1 cellular context compared by ENCODE assay signal in the genomic region with DNA sequence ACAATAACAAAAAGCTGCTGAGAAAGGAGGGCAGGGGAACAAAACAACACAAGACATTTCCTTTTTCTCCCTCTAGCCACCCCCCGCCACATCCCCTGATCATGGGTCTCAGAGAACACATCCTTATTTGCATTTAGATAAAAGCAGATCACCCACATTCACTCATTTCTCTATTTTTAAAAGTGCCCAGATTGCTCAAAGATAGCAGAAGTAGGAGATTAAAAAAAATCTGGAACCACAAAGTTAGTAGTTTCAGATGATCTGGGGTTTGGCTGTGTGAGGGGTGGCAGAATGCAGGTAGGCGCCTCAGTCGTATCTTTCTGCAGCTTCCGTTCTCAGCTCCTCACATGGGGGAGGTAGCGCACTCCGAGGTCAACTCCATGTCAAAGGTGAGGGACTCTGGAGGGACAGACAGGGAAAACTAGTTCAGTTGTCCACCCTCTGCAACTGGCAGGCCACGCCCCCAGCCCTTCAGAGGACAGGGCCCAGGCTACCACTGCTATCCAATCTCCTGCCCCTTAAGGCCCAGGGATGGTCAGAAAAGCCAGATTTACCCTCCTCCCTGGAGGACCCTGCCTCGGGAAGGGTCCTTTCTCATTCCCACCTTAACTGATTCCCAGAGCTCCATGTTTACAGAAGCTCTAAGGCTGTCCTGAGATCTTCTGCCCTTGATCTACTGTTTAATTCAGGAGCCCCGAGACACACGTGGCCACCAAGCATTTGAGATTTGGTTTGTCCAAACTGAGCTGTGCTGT.
TF ChIP-seq lines count a peak whose summit lies in the region.

No MANE protein-coding gene starts in this region.

TF ChIP-seq in K562, 482 proteins besides CTCF, POLR2A, EP300 and RAD21 (continued from another document and continues in another):
- TF ChIP-seq, protein P1, sequence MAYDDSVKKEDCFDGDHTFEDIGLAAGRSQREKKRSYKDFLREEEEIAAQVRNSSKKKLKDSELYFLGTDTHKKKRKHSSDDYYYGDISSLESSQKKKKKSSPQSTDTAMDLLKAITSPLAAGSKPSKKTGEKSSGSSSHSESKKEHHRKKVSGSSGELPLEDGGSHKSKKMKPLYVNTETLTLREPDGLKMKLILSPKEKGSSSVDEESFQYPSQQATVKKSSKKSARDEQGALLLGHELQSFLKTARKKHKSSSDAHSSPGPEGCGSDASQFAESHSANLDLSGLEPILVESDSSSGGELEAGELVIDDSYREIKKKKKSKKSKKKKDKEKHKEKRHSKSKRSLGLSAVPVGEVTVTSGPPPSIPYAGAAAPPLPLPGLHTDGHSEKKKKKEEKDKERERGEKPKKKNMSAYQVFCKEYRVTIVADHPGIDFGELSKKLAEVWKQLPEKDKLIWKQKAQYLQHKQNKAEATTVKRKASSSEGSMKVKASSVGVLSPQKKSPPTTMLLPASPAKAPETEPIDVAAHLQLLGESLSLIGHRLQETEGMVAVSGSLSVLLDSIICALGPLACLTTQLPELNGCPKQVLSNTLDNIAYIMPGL (CRISPR knock-in tag; IDR thresholded peaks at IDR 0.05): no peak
- peak; percentile 54 for TF ChIP-seq DPF2 (IDR thresholded peaks at IDR 0.05)
- TF ChIP-seq, protein P2, sequence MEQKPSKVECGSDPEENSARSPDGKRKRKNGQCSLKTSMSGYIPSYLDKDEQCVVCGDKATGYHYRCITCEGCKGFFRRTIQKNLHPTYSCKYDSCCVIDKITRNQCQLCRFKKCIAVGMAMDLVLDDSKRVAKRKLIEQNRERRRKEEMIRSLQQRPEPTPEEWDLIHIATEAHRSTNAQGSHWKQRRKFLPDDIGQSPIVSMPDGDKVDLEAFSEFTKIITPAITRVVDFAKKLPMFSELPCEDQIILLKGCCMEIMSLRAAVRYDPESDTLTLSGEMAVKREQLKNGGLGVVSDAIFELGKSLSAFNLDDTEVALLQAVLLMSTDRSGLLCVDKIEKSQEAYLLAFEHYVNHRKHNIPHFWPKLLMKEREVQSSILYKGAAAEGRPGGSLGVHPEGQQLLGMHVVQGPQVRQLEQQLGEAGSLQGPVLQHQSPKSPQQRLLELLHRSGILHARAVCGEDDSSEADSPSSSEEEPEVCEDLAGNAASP (IDR thresholded peaks at IDR 0.05): no peak
- TF ChIP-seq SIN3B (IDR thresholded peaks at IDR 0.05; ENCODE audit: low read depth): no peak
- TF ChIP-seq TCF7L2 (IDR thresholded peaks at IDR 0.05; ENCODE audit: low read depth, low read length): no peak
- TF ChIP-seq ZNF384 (IDR thresholded peaks at IDR 0.05; ENCODE audit: low read depth, low read length): 0 out of 2 replicates have a peak, but pooled peaks have one; percentile 21
- no peak for TF ChIP-seq STAT5B (CRISPR knock-in tag; IDR thresholded peaks at IDR 0.05)
- no peak for TF ChIP-seq TAF7 (tag; IDR thresholded peaks at IDR 0.05)
- no peak for TF ChIP-seq CCAR2 (IDR thresholded peaks at IDR 0.05; ENCODE audit: low read depth, low read length)
- TF ChIP-seq, protein P3, sequence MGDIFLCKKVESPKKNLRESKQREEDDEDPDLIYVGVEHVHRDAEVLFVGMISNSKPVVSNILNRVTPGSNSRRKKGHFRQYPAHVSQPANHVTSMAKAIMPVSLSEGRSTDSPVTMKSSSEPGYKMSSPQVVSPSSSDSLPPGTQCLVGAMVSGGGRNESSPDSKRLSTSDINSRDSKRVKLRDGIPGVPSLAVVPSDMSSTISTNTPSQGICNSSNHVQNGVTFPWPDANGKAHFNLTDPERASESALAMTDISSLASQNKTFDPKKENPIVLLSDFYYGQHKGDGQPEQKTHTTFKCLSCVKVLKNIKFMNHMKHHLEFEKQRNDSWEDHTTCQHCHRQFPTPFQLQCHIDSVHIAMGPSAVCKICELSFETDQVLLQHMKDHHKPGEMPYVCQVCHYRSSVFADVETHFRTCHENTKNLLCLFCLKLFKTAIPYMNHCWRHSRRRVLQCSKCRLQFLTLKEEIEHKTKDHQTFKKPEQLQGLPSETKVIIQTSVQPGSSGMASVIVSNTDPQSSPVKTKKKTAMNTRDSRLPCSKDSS (IDR thresholded peaks at IDR 0.05; ENCODE audit: low read depth, partially characterized antibody): no peak
- TF ChIP-seq ZNF175 (CRISPR knock-in tag; IDR thresholded peaks at IDR 0.05; ENCODE audit: low read depth): peak; percentile 19; the same call in 1 of the 2 replicates
- TF ChIP-seq SMC3 (conservative IDR thresholded peaks at IDR 0.05; ENCODE audit: insufficient read depth, low read depth, low read length): no peak
- TF ChIP-seq HSF4 (CRISPR knock-in tag; IDR thresholded peaks at IDR 0.05; ENCODE audit: borderline replicate concordance): no peak; the same call in 1 of the 2 replicates
- no peak for TF ChIP-seq RB1 (IDR thresholded peaks at IDR 0.05; ENCODE audit: low read depth)
- TF ChIP-seq, protein P4, sequence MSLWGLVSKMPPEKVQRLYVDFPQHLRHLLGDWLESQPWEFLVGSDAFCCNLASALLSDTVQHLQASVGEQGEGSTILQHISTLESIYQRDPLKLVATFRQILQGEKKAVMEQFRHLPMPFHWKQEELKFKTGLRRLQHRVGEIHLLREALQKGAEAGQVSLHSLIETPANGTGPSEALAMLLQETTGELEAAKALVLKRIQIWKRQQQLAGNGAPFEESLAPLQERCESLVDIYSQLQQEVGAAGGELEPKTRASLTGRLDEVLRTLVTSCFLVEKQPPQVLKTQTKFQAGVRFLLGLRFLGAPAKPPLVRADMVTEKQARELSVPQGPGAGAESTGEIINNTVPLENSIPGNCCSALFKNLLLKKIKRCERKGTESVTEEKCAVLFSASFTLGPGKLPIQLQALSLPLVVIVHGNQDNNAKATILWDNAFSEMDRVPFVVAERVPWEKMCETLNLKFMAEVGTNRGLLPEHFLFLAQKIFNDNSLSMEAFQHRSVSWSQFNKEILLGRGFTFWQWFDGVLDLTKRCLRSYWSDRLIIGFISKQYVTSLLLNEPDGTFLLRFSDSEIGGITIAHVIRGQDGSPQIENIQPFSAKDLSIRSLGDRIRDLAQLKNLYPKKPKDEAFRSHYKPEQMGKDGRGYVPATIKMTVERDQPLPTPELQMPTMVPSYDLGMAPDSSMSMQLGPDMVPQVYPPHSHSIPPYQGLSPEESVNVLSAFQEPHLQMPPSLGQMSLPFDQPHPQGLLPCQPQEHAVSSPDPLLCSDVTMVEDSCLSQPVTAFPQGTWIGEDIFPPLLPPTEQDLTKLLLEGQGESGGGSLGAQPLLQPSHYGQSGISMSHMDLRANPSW (CRISPR knock-in tag; IDR thresholded peaks at IDR 0.05): no peak
- no peak for TF ChIP-seq XRCC4 (IDR thresholded peaks at IDR 0.05; ENCODE audit: extremely low read depth, insufficient read depth, insufficient read length)
- no peak for TF ChIP-seq SOX6 (IDR thresholded peaks at IDR 0.05)
- peak; percentile 58 for TF ChIP-seq SMAD1 (IDR thresholded peaks at IDR 0.05; ENCODE audit: low read depth, low read length, partially characterized antibody)
- 0 out of 4 replicates have a peak, but pooled peaks of 1 of the 2 experiments have one; percentile 8 for TF ChIP-seq TRIM24 (IDR thresholded peaks at IDR 0.05)
- no peak for TF ChIP-seq RFX1 (IDR thresholded peaks at IDR 0.05)
- TF ChIP-seq, protein P5, sequence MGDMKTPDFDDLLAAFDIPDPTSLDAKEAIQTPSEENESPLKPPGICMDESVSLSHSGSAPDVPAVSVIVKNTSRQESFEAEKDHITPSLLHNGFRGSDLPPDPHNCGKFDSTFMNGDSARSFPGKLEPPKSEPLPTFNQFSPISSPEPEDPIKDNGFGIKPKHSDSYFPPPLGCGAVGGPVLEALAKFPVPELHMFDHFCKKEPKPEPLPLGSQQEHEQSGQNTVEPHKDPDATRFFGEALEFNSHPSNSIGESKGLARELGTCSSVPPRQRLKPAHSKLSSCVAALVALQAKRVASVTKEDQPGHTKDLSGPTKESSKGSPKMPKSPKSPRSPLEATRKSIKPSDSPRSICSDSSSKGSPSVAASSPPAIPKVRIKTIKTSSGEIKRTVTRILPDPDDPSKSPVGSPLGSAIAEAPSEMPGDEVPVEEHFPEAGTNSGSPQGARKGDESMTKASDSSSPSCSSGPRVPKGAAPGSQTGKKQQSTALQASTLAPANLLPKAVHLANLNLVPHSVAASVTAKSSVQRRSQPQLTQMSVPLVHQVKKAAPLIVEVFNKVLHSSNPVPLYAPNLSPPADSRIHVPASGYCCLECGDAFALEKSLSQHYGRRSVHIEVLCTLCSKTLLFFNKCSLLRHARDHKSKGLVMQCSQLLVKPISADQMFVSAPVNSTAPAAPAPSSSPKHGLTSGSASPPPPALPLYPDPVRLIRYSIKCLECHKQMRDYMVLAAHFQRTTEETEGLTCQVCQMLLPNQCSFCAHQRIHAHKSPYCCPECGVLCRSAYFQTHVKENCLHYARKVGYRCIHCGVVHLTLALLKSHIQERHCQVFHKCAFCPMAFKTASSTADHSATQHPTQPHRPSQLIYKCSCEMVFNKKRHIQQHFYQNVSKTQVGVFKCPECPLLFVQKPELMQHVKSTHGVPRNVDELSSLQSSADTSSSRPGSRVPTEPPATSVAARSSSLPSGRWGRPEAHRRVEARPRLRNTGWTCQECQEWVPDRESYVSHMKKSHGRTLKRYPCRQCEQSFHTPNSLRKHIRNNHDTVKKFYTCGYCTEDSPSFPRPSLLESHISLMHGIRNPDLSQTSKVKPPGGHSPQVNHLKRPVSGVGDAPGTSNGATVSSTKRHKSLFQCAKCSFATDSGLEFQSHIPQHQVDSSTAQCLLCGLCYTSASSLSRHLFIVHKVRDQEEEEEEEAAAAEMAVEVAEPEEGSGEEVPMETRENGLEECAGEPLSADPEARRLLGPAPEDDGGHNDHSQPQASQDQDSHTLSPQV (IDR thresholded peaks at IDR 0.05): peak; percentile 98
- no peak for TF ChIP-seq ZNF124 (CRISPR knock-in tag; IDR thresholded peaks at IDR 0.05)
- no peak for TF ChIP-seq ZNF431 (CRISPR knock-in tag; IDR thresholded peaks at IDR 0.05)
- TF ChIP-seq, protein P6, sequence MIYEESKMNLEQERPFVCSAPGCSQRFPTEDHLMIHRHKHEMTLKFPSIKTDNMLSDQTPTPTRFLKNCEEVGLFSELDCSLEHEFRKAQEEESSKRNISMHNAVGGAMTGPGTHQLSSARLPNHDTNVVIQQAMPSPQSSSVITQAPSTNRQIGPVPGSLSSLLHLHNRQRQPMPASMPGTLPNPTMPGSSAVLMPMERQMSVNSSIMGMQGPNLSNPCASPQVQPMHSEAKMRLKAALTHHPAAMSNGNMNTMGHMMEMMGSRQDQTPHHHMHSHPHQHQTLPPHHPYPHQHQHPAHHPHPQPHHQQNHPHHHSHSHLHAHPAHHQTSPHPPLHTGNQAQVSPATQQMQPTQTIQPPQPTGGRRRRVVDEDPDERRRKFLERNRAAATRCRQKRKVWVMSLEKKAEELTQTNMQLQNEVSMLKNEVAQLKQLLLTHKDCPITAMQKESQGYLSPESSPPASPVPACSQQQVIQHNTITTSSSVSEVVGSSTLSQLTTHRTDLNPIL (CRISPR knock-in tag; IDR thresholded peaks at IDR 0.05): no peak
- TF ChIP-seq SNIP1 (IDR thresholded peaks at IDR 0.05; ENCODE audit: low read depth): no peak
- TF ChIP-seq TOE1 (IDR thresholded peaks at IDR 0.05; ENCODE audit: borderline replicate concordance): no peak
- no peak for TF ChIP-seq TOE1 (CRISPR knock-in tag; IDR thresholded peaks at IDR 0.05; ENCODE audit: borderline replicate concordance, low read depth)
- no peak for TF ChIP-seq ZBTB1 (CRISPR knock-in tag; IDR thresholded peaks at IDR 0.05; ENCODE audit: borderline replicate concordance, low read depth)
- TF ChIP-seq ZNF561 (CRISPR knock-in tag; conservative IDR thresholded peaks at IDR 0.05): 0 out of 2 replicates have a peak, but pooled peaks have one; percentile 14
- no peak for TF ChIP-seq SAP30 (IDR thresholded peaks at IDR 0.05; ENCODE audit: borderline replicate concordance, insufficient read depth, low read depth, low read length, poor library complexity, severe bottlenecking)
- no peak for TF ChIP-seq KDM2B (CRISPR knock-in tag; IDR thresholded peaks at IDR 0.05)
- TF ChIP-seq ZNF77 (CRISPR knock-in tag; IDR thresholded peaks at IDR 0.05): no peak
- TF ChIP-seq ATF7 (IDR thresholded peaks at IDR 0.05): 0 out of 2 replicates have a peak, but pooled peaks have one; percentile 10
- no peak for TF ChIP-seq MCM2 (IDR thresholded peaks at IDR 0.05; ENCODE audit: low read depth)
- peak; percentile 21; the same call in 1 of the 2 replicates for TF ChIP-seq NCOA1 (IDR thresholded peaks at IDR 0.05; ENCODE audit: low read depth)
- TF ChIP-seq CHD1 (IDR thresholded peaks at IDR 0.05; ENCODE audit: low read length): no peak
- no peak for TF ChIP-seq NFYB (IDR thresholded peaks at IDR 0.05; ENCODE audit: extremely low read depth, insufficient read length)
- TF ChIP-seq, protein P7, sequence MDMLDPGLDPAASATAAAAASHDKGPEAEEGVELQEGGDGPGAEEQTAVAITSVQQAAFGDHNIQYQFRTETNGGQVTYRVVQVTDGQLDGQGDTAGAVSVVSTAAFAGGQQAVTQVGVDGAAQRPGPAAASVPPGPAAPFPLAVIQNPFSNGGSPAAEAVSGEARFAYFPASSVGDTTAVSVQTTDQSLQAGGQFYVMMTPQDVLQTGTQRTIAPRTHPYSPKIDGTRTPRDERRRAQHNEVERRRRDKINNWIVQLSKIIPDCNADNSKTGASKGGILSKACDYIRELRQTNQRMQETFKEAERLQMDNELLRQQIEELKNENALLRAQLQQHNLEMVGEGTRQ (CRISPR knock-in tag; IDR thresholded peaks at IDR 0.05): no peak
- no peak for TF ChIP-seq ZNF830 (CRISPR knock-in tag; IDR thresholded peaks at IDR 0.05)
- no peak for TF ChIP-seq SREBF1 (IDR thresholded peaks at IDR 0.05; ENCODE audit: borderline replicate concordance, low read depth, low read length)
- TF ChIP-seq, protein P8, sequence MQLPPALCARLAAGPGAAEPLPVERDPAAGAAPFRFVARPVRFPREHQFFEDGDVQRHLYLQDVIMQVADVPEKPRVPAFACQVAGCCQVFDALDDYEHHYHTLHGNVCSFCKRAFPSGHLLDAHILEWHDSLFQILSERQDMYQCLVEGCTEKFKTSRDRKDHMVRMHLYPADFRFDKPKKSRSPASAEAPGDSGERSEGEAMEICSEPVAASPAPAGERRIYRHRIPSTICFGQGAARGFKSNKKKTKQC (CRISPR knock-in tag; IDR thresholded peaks at IDR 0.05): no peak
- TF ChIP-seq, protein P9, sequence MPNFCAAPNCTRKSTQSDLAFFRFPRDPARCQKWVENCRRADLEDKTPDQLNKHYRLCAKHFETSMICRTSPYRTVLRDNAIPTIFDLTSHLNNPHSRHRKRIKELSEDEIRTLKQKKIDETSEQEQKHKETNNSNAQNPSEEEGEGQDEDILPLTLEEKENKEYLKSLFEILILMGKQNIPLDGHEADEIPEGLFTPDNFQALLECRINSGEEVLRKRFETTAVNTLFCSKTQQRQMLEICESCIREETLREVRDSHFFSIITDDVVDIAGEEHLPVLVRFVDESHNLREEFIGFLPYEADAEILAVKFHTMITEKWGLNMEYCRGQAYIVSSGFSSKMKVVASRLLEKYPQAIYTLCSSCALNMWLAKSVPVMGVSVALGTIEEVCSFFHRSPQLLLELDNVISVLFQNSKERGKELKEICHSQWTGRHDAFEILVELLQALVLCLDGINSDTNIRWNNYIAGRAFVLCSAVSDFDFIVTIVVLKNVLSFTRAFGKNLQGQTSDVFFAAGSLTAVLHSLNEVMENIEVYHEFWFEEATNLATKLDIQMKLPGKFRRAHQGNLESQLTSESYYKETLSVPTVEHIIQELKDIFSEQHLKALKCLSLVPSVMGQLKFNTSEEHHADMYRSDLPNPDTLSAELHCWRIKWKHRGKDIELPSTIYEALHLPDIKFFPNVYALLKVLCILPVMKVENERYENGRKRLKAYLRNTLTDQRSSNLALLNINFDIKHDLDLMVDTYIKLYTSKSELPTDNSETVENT (CRISPR knock-in tag; IDR thresholded peaks at IDR 0.05): 0 out of 2 replicates have a peak, but pooled peaks have one; percentile 53
